ENCODE assay signal across 26 cellular contexts in the genomic region with DNA sequence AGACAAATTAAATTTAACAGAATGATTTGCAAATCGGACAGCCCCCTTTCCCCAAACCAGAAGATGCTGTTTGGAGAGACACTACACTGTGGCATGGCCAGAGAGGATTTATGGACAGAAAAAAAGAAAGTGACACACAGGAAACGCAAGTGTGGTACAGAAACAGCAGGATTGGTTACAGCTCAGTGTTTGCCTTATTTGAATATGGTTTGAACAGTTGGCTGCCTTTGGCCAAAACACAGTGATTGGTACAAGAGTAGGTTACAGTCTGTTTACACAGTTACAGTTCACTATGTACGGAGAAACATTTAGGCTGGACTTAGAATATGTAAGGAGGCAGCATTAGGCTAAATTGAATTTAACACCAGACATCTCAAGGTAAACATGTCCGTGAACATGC.
"Had no signal": no experiment of that assay in that cellular context is flagged by ENCODE, and none has a peak within 500 bp of the region (broad histone marks: within the 10 kb centered on the region; RNA-seq: fewer than 3 reads in every experiment).

No MANE protein-coding gene starts in this region.

- H3K4me1 Mint-ChIP-seq: activated B cell treated with CpG ODN at 0.5 μM for 24 hours; activated CD4-positive, alpha-beta T cell treated with anti-CD3 and anti-CD28 coated beads for 36 hours; memory B cell; nephron; stimulated activated naive B cell treated with anti-CD40 and anti-IgM and Interleukin-4, amounts not matched to agents 10 μg/mL and 1 μg/mL and 100 μg/mL, for 72 hours had no signal

- DNase-seq: activated B cell treated with CpG ODN at 0.5 μM for 24 hours; activated CD4-positive, alpha-beta T cell treated with anti-CD3 and anti-CD28 coated beads for 36 hours; activated CD4-positive, alpha-beta T cell treated with anti-CD3 and anti-CD28 coated beads, Interleukin-2, amount 50 U/mL, for 48 hours; activated effector memory CD4-positive, alpha-beta T cell treated with anti-CD3 and anti-CD28 coated beads, Interleukin-2, amount 50 U/mL, for 16 hours; activated naive CD4-positive, alpha-beta T cell treated with anti-CD3 and anti-CD28 coated beads, Interleukin-2, amount 50 U/mL, for 16 hours; activated T-cell treated with anti-CD3 and anti-CD28 coated beads, Interleukin-2, amount 50 U/mL, for 48 hours; anterior cingulate cortex; body of pancreas; cortex of kidney; heart left ventricle; islet precursor cell; left cardiac atrium; occipital lobe; sigmoid colon; stimulated activated CD4-positive, alpha-beta T cell treated with anti-CD3 and anti-CD28 coated beads, Interleukin-2, amount 100 ng/mL, for 48 hours; stimulated activated CD8-positive, alpha-beta memory T cell treated with anti-CD3 and anti-CD28 coated beads, Interleukin-4, amount 100 ng/mL, for 48 hours; stimulated activated naive B cell treated with anti-CD40 and anti-IgM and Interleukin-4, amounts not matched to agents 10 μg/mL and 1 μg/mL and 100 μg/mL, for 72 hours; T1000; testis had no signal

- H3K4me1 ChIP-seq: body of pancreas, heart left ventricle, sigmoid colon, testis, vagina had no signal

- ATAC-seq: activated CD4-positive, alpha-beta T cell treated with anti-CD3 and anti-CD28 coated beads for 36 hours; body of pancreas; heart left ventricle; left cardiac atrium; stimulated activated naive B cell treated with anti-CD40 and anti-IgM and Interleukin-4, amounts not matched to agents 10 μg/mL and 1 μg/mL and 100 μg/mL, for 72 hours had no signal

- H3K36me3 Mint-ChIP-seq: memory B cell; stimulated activated naive B cell treated with anti-CD40 and anti-IgM and Interleukin-4, amounts not matched to agents 10 μg/mL and 1 μg/mL and 100 μg/mL, for 72 hours; type B pancreatic cell had no signal

- H3K4me2 ChIP-seq: smooth muscle cell had no signal

- H3K4me3 ChIP-seq: body of pancreas, cardiac muscle cell, heart left ventricle, sigmoid colon, smooth muscle cell, testis, vagina had no signal

- H3K27ac ChIP-seq: body of pancreas, cardiac muscle cell, epithelial cell of prostate, heart left ventricle, sigmoid colon, testis, vagina had no signal

- H3K27me3 ChIP-seq: body of pancreas, cardiac muscle cell, heart left ventricle, sigmoid colon, testis, vagina had no signal

- H3K9me3 Mint-ChIP-seq: activated B cell treated with CpG ODN at 0.5 μM for 24 hours; nephron; stimulated activated naive B cell treated with anti-CD40 and anti-IgM and Interleukin-4, amounts not matched to agents 10 μg/mL and 1 μg/mL and 100 μg/mL, for 72 hours; type B pancreatic cell had no signal

- H3K9me3 ChIP-seq: body of pancreas, heart left ventricle, sigmoid colon, testis, vagina had no signal

- H3K4me3 Mint-ChIP-seq: activated B cell treated with CpG ODN at 0.5 μM for 24 hours; activated CD4-positive, alpha-beta T cell treated with anti-CD3 and anti-CD28 coated beads for 36 hours; memory B cell; nephron; stimulated activated naive B cell treated with anti-CD40 and anti-IgM and Interleukin-4, amounts not matched to agents 10 μg/mL and 1 μg/mL and 100 μg/mL, for 72 hours; type B pancreatic cell had no signal

- H3K36me3 ChIP-seq: cardiac muscle cell, heart left ventricle, sigmoid colon, vagina had no signal

- H3K27me3 Mint-ChIP-seq: activated B cell treated with CpG ODN at 0.5 μM for 24 hours; activated CD4-positive, alpha-beta T cell treated with anti-CD3 and anti-CD28 coated beads for 36 hours; memory B cell; stimulated activated naive B cell treated with anti-CD40 and anti-IgM and Interleukin-4, amounts not matched to agents 10 μg/mL and 1 μg/mL and 100 μg/mL, for 72 hours had no signal

- H3K27ac Mint-ChIP-seq: activated B cell treated with CpG ODN at 0.5 μM for 24 hours; activated CD4-positive, alpha-beta T cell treated with anti-CD3 and anti-CD28 coated beads for 36 hours; memory B cell; stimulated activated naive B cell treated with anti-CD40 and anti-IgM and Interleukin-4, amounts not matched to agents 10 μg/mL and 1 μg/mL and 100 μg/mL, for 72 hours; type B pancreatic cell had no signal
